In genomic region chr1:193111641-193112090, GRCh38 we compare ENCODE assay signal across 9 cellular contexts. TPM values are rescaled to one million over a fixed set of nuclear protein-coding genes. Genes with fewer than 3 reads are reported as not detected.
DNase-seq lines count a peak whose midpoint lies in the region; ATAC-seq and TF ChIP-seq lines count a peak whose summit lies in the region.
"Had no signal": no experiment of that assay in that cellular context is flagged by ENCODE, and none has a peak within 500 bp of the region (broad histone marks: within the 10 kb centered on the region; RNA-seq: fewer than 3 reads in every experiment).

No MANE protein-coding gene starts in this region.

- no peaks in the 10 kb centered on the region for H3K79me2 ChIP-seq in smooth muscle cell (ENCODE audit: low read depth)

- H3K9me3 ChIP-seq in smooth muscle cell (replicated peaks; ENCODE audit: low read depth), result no peaks in the 10 kb centered on the region
- H3K9me3 ChIP-seq: HAP-1 had no signal

- peak overlapping the region; percentile 22 for H3K9ac ChIP-seq in smooth muscle cell (ENCODE audit: low read depth)

- POLR2A ChIA-PET in RWPE1 (lab: Yijun Ruan, JAX; ENCODE audit: low non-redundant PET), result interaction anchor here (0.7 kb wide), 1 partner anchor 15 kb away, joined by 3 read pairs; no protein-coding TSS in a partner anchor

- peak overlapping the region; percentile 47 for H3K4me2 ChIP-seq in smooth muscle cell

- no peaks in the 10 kb centered on the region for H3K27me3 ChIP-seq in smooth muscle cell (ENCODE audit: low read depth)

- peak; percentile 10 for ATAC-seq in GM21528 (IDR thresholded peaks at IDR 0.05; ENCODE audit: low FRiP score, unreplicated experiment)
- ATAC-seq in GM21360 (IDR thresholded peaks at IDR 0.05; ENCODE audit: unreplicated experiment), result no peak
- ATAC-seq in HG03571 (IDR thresholded peaks at IDR 0.05; ENCODE audit: unreplicated experiment), result no peak

- H3K27ac ChIP-seq in RWPE1 (peak overlapping the region; percentile 67), smooth muscle cell (ENCODE audit: low read depth) (peak overlapping the region; percentile 86)

- peaks cover 12% of the 10 kb centered on the region for H3F3A ChIP-seq in smooth muscle cell (ENCODE audit: low read depth)

- CTCF ChIA-PET in RWPE1 (lab: Yijun Ruan, JAX), result interaction anchor here (0.6 to 1.4 kb wide), 2 partner anchors 10 to 297 kb away, joined by 3 to 6 read pairs; partner anchors contain the start of gene CDC73

- no peaks in the 10 kb centered on the region for H4K20me1 ChIP-seq in smooth muscle cell (ENCODE audit: low read depth)

- H2AFZ ChIP-seq in smooth muscle cell (ENCODE audit: low read depth), result peak overlapping the region; percentile 45

- WGBS in smooth muscle cell (ENCODE audit: low lambda C conversion rate), result 16% methylated on average over 6 of the region's 6 CpGs

- H3K36me3 ChIP-seq in smooth muscle cell (ENCODE audit: low read depth), result no peaks in the 10 kb centered on the region
- H3K36me3 ChIP-seq: HAP-1 had no signal

- no peak overlapping the region for H3K4me3 ChIP-seq in smooth muscle cell
- H3K4me3 ChIP-seq: HAP-1 had no signal

- H3K4me1 ChIP-seq in smooth muscle cell (ENCODE audit: low read depth), result peaks cover 11% of the 10 kb centered on the region

- DNase-seq in RWPE1 (ENCODE audit: low spot score) (no peak), glomerular visceral epithelial cell (ENCODE audit: extremely low spot score) (peak; percentile 80), smooth muscle cell (lab: John Stamatoyannopoulos, UW; ENCODE audit: unreplicated experiment) (peak; percentile 8), medulla oblongata (ENCODE audit: extremely low spot score) (no peak), pons (ENCODE audit: low spot score) (no peak)

- TF ChIP-seq CTCF in RWPE1 (conservative IDR thresholded peaks at IDR 0.05; ENCODE audit: low read depth) (no peak), smooth muscle cell (IDR thresholded peaks at IDR 0.05; ENCODE audit: borderline replicate concordance, insufficient read depth, poor library complexity, severe bottlenecking) (no peak)

RNA-seq across cellular contexts. Expression of gene GLRX2, which starts 6.5 kb away (rescaled TPM):
- total RNA-seq in smooth muscle cell, result 14.8 and 25.9 TPM in 2 replicates
- 21.7 and 25.7 TPM in 2 replicates for polyA plus RNA-seq in smooth muscle cell

RNA-seq across cellular contexts. Expression of gene CDC73, which starts 10.2 kb away (rescaled TPM):
- 28.5 and 29.9 TPM in 2 replicates for total RNA-seq in smooth muscle cell
- 25.9 and 32.0 TPM in 2 replicates for polyA plus RNA-seq in smooth muscle cell

RNA-seq across cellular contexts. Expression of gene RO60, which starts 52.3 kb away (rescaled TPM):
- total RNA-seq in smooth muscle cell, result 124 and 144 TPM in 2 replicates
- polyA plus RNA-seq in smooth muscle cell, result 100 and 114 TPM in 2 replicates

RNA-seq across cellular contexts. Expression of gene UCHL5, which starts 52.5 kb away (rescaled TPM):
- 35.6 and 41.7 TPM in 2 replicates for total RNA-seq in smooth muscle cell
- 22.2 and 23.5 TPM in 2 replicates for polyA plus RNA-seq in smooth muscle cell

Comparison
In these comparisons a context has a peak if more than half of its experiments do, and no peak if none do; other contexts are left out.
1. DNase-seq: peak in glomerular visceral epithelial cell (single experiment) and smooth muscle cell (single experiment); none in RWPE1 (single experiment), medulla oblongata (single experiment) and pons (single experiment).